29 cellular contexts compared by ENCODE assay signal in the genomic region with DNA sequence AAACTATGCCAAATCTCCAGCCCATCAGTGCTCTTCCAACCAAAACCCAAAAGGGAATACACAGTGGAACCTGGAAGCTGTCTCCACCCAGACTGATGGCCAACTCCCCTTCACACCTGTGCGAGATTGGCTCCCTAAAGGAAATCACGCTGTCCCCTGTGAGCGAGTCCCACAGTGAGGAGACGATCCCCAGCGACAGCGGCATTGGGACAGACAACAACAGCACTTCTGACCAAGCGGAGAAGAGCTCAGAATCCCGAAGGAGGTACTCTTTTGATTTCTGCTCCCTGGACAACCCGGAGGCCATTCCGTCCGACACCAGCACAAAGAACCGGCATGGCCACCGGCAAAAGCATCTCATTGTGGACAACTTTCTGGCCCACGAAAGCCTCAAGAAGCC.
"Had no signal": no experiment of that assay in that cellular context is flagged by ENCODE, and none has a peak within 500 bp of the region (broad histone marks: within the 10 kb centered on the region; RNA-seq: fewer than 3 reads in every experiment).

No MANE protein-coding gene starts in this region.

- FAIRE-seq: colon, endometrium, endothelial cell of umbilical vein, frontal cortex had no signal

- H3K27ac Mint-ChIP-seq: dendritic cell treated with granulocyte-macrophage colony-stimulating factor and Interleukin-4, amounts not matched to agents 40 ng/mL and 50 ng/mL, for 4 days; effector memory CD8-positive, alpha-beta T cell; endodermal cell had no signal

- H3K9me3 Mint-ChIP-seq: dendritic cell treated with granulocyte-macrophage colony-stimulating factor and Interleukin-4, amounts not matched to agents 40 ng/mL and 50 ng/mL, for 4 days; effector memory CD8-positive, alpha-beta T cell; endodermal cell had no signal

- ATAC-seq: effector memory CD8-positive, alpha-beta T cell; esophagus mucosa; foreskin keratinocyte; gastrocnemius medialis; gastroesophageal sphincter; heart left ventricle; heart right ventricle had no signal

- H3K4me1 ChIP-seq: colonic mucosa, esophagus squamous epithelium, foreskin keratinocyte had no signal

- H3K4me3 Mint-ChIP-seq: dendritic cell treated with granulocyte-macrophage colony-stimulating factor and Interleukin-4, amounts not matched to agents 40 ng/mL and 50 ng/mL, for 4 days; effector memory CD8-positive, alpha-beta T cell; endodermal cell had no signal

- H3K27ac ChIP-seq: colonic mucosa, coronary artery, dorsolateral prefrontal cortex, epithelial cell of prostate, esophagus muscularis mucosa, esophagus squamous epithelium, foreskin keratinocyte, gastrocnemius medialis, gastroesophageal sphincter, heart left ventricle, heart right ventricle had no signal

- H3K4me3 ChIP-seq: colonic mucosa, coronary artery, dorsolateral prefrontal cortex, esophagus muscularis mucosa, esophagus squamous epithelium, gastrocnemius medialis, gastroesophageal sphincter, heart left ventricle, heart right ventricle had no signal

- H3K9me3 ChIP-seq: colonic mucosa, esophagus muscularis mucosa, esophagus squamous epithelium, gastrocnemius medialis, gastroesophageal sphincter, heart left ventricle, heart right ventricle had no signal

- H3K27me3 ChIP-seq: colonic mucosa, dorsolateral prefrontal cortex, esophagus muscularis mucosa, esophagus squamous epithelium, foreskin keratinocyte, gastrocnemius medialis, gastroesophageal sphincter, heart left ventricle, heart right ventricle had no signal

- H3K27me3 Mint-ChIP-seq: dendritic cell treated with granulocyte-macrophage colony-stimulating factor and Interleukin-4, amounts not matched to agents 40 ng/mL and 50 ng/mL, for 4 days had no signal

- H3K36me3 ChIP-seq: colonic mucosa had no signal

- DNase-seq: colonic mucosa; cortex of kidney; dermis blood vessel endothelial cell; dorsolateral prefrontal cortex; effector CD4-positive, alpha-beta T cell; effector CD8-positive, alpha-beta T cell; effector memory CD4-positive, alpha-beta T cell; effector memory CD8-positive, alpha-beta T cell; endodermal cell; erythroblast; esophagus squamous epithelium; foreskin fibroblast; foreskin keratinocyte; foreskin melanocyte; gastrocnemius medialis; glutamatergic neuron; head of caudate nucleus; heart right ventricle had no signal
